Comparison of ENCODE assay signal across 8 cellular contexts in genomic region chr11:118838905-118839553, GRCh38. TPM values are rescaled to one million over a fixed set of nuclear protein-coding genes. Genes with fewer than 3 reads are reported as not detected.
DNase-seq lines count a peak whose midpoint lies in the region; ATAC-seq and TF ChIP-seq lines count a peak whose summit lies in the region.

No MANE protein-coding gene starts in this region.

- H3K27me3 Mint-ChIP-seq in endodermal cell (ENCODE audit: insufficient read depth): no peaks in the 10 kb centered on the region

- H3K9me3 ChIP-seq in body of pancreas (no peaks in the 10 kb centered on the region), endodermal cell (ENCODE audit: control insufficient read depth, low read length) (no peaks in the 10 kb centered on the region)

- CTCF ChIA-PET in GM10248 (lab: Yijun Ruan, JAX): interaction anchor here (1.0 to 1.8 kb wide), 4 partner anchors 13 to 48 kb away, joined by 4 to 6 read pairs (median 6); partner anchors contain the start of genes CXCR5 and DDX6

- H3K4me1 ChIP-seq in body of pancreas: no peaks in the 10 kb centered on the region
- no peaks in the 10 kb centered on the region for H3K4me1 ChIP-seq in endodermal cell (ENCODE audit: control insufficient read depth, insufficient read depth, low read length)

- no peaks in the 10 kb centered on the region for H3K36me3 Mint-ChIP-seq in endodermal cell (ENCODE audit: low read depth)

- H3K27ac Mint-ChIP-seq in endodermal cell: no peak overlapping the region

- H3K27me3 ChIP-seq in body of pancreas: no peaks in the 10 kb centered on the region
- no peaks in the 10 kb centered on the region for H3K27me3 ChIP-seq in endodermal cell (ENCODE audit: control insufficient read depth, insufficient read depth, low read length, poor library complexity, severe bottlenecking)

- WGBS in body of pancreas, 2 donors: 83 to 90% methylated on average over 4 of the region's 4 CpGs
- whole genome bisulfite sequencing in endodermal cell (ENCODE audit: insufficient coverage in 1 of 2, insufficient read length in 1 of 2), 2 experiments: 92 to 93% methylated on average over 3 to 4 of the region's 4 CpGs

- intact Hi-C loops in body of pancreas (cut with DNase I): no loop called here

- TF ChIP-seq POLR2A in body of pancreas (IDR thresholded peaks at IDR 0.05): no peak

- no peaks in the 10 kb centered on the region for H3K4me1 Mint-ChIP-seq in endodermal cell

- H3K27ac ChIP-seq in body of pancreas: no peak overlapping the region
- H3K27ac ChIP-seq in endodermal cell (ENCODE audit: low read depth, low read length): no peak overlapping the region

- DNase-seq in GM10248 (ENCODE audit: extremely low spot score) (peak; percentile 64), amniotic epithelial cell (ENCODE audit: low read depth) (peak; percentile 23), body of pancreas (no peak), NCI-H1694 treated with DMSO at 0.1 percent for 48 hours (lab: John Stamatoyannopoulos, UW) (no peak), activated gamma-delta T cell treated with Interleukin-2 at 50 U/mL for 16 hours (no peak), endodermal cell (no peak)

- H3K9me3 Mint-ChIP-seq in endodermal cell: no peaks in the 10 kb centered on the region

- POLR2A ChIA-PET in GM10248 (lab: Yijun Ruan, JAX): interaction anchor here (0.7 to 1.2 kb wide), 4 partner anchors 18 to 47 kb away, joined by 4 to 6 read pairs (median 4); partner anchors contain the start of gene CXCR5

- ATAC-seq in GM19455 (IDR thresholded peaks at IDR 0.05; ENCODE audit: unreplicated experiment): peak; percentile 81
- peak; percentile 65 for ATAC-seq in HG03139 (IDR thresholded peaks at IDR 0.05; ENCODE audit: unreplicated experiment)
- ATAC-seq in body of pancreas: no peak

- TF ChIP-seq CTCF in GM10248 (IDR thresholded peaks at IDR 0.05; ENCODE audit: control extremely low read depth, extremely low read depth, low read depth, missing control alignments) (no peak), body of pancreas (IDR thresholded peaks at IDR 0.05) (no peak), endodermal cell (conservative IDR thresholded peaks at IDR 0.05) (no peak)

- H3K36me3 ChIP-seq in body of pancreas (replicated peaks in 1 of 2; ENCODE audit: insufficient read depth in 1 of 2, low read depth in 2 of 2) (no peaks in the 10 kb centered on the region), endodermal cell (ENCODE audit: control insufficient read depth, insufficient read depth, low read length) (no peaks in the 10 kb centered on the region)

- no peak overlapping the region for H3K9ac ChIP-seq in endodermal cell (ENCODE audit: extremely low read depth, low read length, poor library complexity, severe bottlenecking)

- H3K4me3 ChIP-seq in body of pancreas: no peak overlapping the region
- no peak overlapping the region for H3K4me3 ChIP-seq in endodermal cell (ENCODE audit: low read length)

- H3K4me3 Mint-ChIP-seq in endodermal cell: no peak overlapping the region

RNA-seq across cellular contexts. Expression of gene CXCR5, which starts 44.7 kb away (rescaled TPM):
- not detected for total RNA-seq in body of pancreas
- under 1 TPM in 1 of 2 donors, not detected in 1; 0.07 TPM for total RNA-seq in endodermal cell
- not detected for polyA plus RNA-seq in endodermal cell (2013, experiment 1 of 2)
- not detected for polyA plus RNA-seq in endodermal cell (2013, experiment 2 of 2)

RNA-seq across cellular contexts. Expression of gene DDX6, which starts 48.1 kb away (rescaled TPM):
- total RNA-seq in body of pancreas: 10 to 100 TPM; 63.3 to 69.8 TPM
- 100 to 1,000 TPM; 103 to 133 TPM for total RNA-seq in endodermal cell
- polyA plus RNA-seq in endodermal cell (2013, experiment 1 of 2): 72.9 TPM
- 74.8 TPM for polyA plus RNA-seq in endodermal cell (2013, experiment 2 of 2)

Comparison
In these comparisons a context has a peak if more than half of its experiments do, and no peak if none do; other contexts are left out.
1. DNase-seq: peak in GM10248 (single experiment) and amniotic epithelial cell (single experiment); none in body of pancreas (0 of 4), NCI-H1694 treated with DMSO at 0.1 percent for 48 hours (single experiment), activated gamma-delta T cell treated with Interleukin-2 at 50 U/mL for 16 hours (single experiment) and endodermal cell (single experiment).